ENCODE assay signal across 14 cellular contexts in genomic region chr1:176515310-176515709, GRCh38. TPM values are rescaled to one million over a fixed set of nuclear protein-coding genes. Genes with fewer than 3 reads are reported as not detected.
DNase-seq lines count a peak whose midpoint lies in the region; ATAC-seq and TF ChIP-seq lines count a peak whose summit lies in the region.
"Had no signal": no experiment of that assay in that cellular context is flagged by ENCODE, and none has a peak within 500 bp of the region (broad histone marks: within the 10 kb centered on the region; RNA-seq: fewer than 3 reads in every experiment).

No MANE protein-coding gene starts in this region.

- no peaks in the 10 kb centered on the region for H3K27me3 ChIP-seq in mesendoderm (ENCODE audit: insufficient read depth, low read length, poor library complexity)
- H3K27me3 ChIP-seq: upper lobe of right lung had no signal

- H2BK120ac ChIP-seq in mesendoderm (ENCODE audit: low read depth, low read length): no peak overlapping the region

- H3K4me1 Mint-ChIP-seq in activated CD4-positive, alpha-beta T cell treated with anti-CD3 and anti-CD28 coated beads, Interleukin-2, amount 10 ng/mL, durations not matched to agents 24 days and 14 days: no peaks in the 10 kb centered on the region
- H3K4me1 Mint-ChIP-seq: natural killer cell had no signal

- H3K36me3 Mint-ChIP-seq in activated CD4-positive, alpha-beta T cell treated with anti-CD3 and anti-CD28 coated beads, Interleukin-2, amount 10 ng/mL, durations not matched to agents 24 days and 14 days (ENCODE audit: low read depth): no peaks in the 10 kb centered on the region
- H3K36me3 Mint-ChIP-seq: natural killer cell had no signal

- no peaks in the 10 kb centered on the region for H3K36me3 ChIP-seq in mesendoderm (ENCODE audit: control insufficient read depth, insufficient read depth, low read length)
- H3K36me3 ChIP-seq: upper lobe of right lung had no signal

- no peak overlapping the region for H3K27ac Mint-ChIP-seq in activated CD4-positive, alpha-beta T cell treated with anti-CD3 and anti-CD28 coated beads, Interleukin-2, amount 10 ng/mL, durations not matched to agents 24 days and 14 days
- H3K27ac Mint-ChIP-seq: natural killer cell had no signal

- no CpG with 5 or more reads among the region's 3 CpGs for WGBS in mesendoderm (ENCODE audit: extremely low coverage, insufficient coverage, low lambda C conversion rate)

- H3K27me3 Mint-ChIP-seq in activated CD4-positive, alpha-beta T cell treated with anti-CD3 and anti-CD28 coated beads, Interleukin-2, amount 10 ng/mL, durations not matched to agents 24 days and 14 days: no peaks in the 10 kb centered on the region

- no peak overlapping the region for H3K4ac ChIP-seq in mesendoderm (ENCODE audit: low read depth, low read length)

- no peak for TF ChIP-seq CTCF in astrocyte of the cerebellum (IDR thresholded peaks at IDR 0.05; ENCODE audit: low read depth, low read length, missing control alignments)

- H4K5ac ChIP-seq in mesendoderm (ENCODE audit: low read length): no peak overlapping the region

- no peak overlapping the region for H3K27ac ChIP-seq in mesendoderm (ENCODE audit: low read depth, low read length)
- H3K27ac ChIP-seq: upper lobe of right lung had no signal

- H3K4me1 ChIP-seq in mesendoderm (ENCODE audit: control insufficient read depth, low read depth, low read length): no peaks in the 10 kb centered on the region
- H3K4me1 ChIP-seq: upper lobe of right lung had no signal

- no peaks in the 10 kb centered on the region for H3K79me1 ChIP-seq in mesendoderm (ENCODE audit: low read length)

- no peak overlapping the region for H2BK15ac ChIP-seq in mesendoderm (replicated peaks; ENCODE audit: low read depth)

- H4K8ac ChIP-seq in mesendoderm (ENCODE audit: low read depth, low read length): no peak overlapping the region

- no peak overlapping the region for H2AK5ac ChIP-seq in mesendoderm (ENCODE audit: low read length)

- no peak overlapping the region for H2BK5ac ChIP-seq in mesendoderm (ENCODE audit: low read length)

- H3K4me2 ChIP-seq in mesendoderm (ENCODE audit: low read length): no peak overlapping the region

- H3K9ac ChIP-seq in mesendoderm (ENCODE audit: low read length): no peak overlapping the region

- no peak overlapping the region for H3K23ac ChIP-seq in mesendoderm (ENCODE audit: low read length)

- no peak overlapping the region for H3K56ac ChIP-seq in mesendoderm (ENCODE audit: low read length)

- H3K4me3 ChIP-seq in astrocyte of the cerebellum (ENCODE audit: low read depth, low read length) (no peak overlapping the region), mesendoderm (ENCODE audit: low read length) (no peak overlapping the region)
- H3K4me3 ChIP-seq: upper lobe of right lung had no signal

- H3K4me3 Mint-ChIP-seq in activated CD4-positive, alpha-beta T cell treated with anti-CD3 and anti-CD28 coated beads, Interleukin-2, amount 10 ng/mL, durations not matched to agents 24 days and 14 days: no peak overlapping the region
- H3K4me3 Mint-ChIP-seq: natural killer cell had no signal

- no peak for ATAC-seq in HG02798 (IDR thresholded peaks at IDR 0.05; ENCODE audit: poor library complexity, unreplicated experiment)
- ATAC-seq: natural killer cell, upper lobe of right lung had no signal

- intact Hi-C loops in activated CD4-positive, alpha-beta T cell treated with anti-CD3 and anti-CD28 coated beads, Interleukin-2, amount 10 ng/mL, durations not matched to agents 24 days and 14 days (cut with micrococcal nuclease): no loop called here

- DNase-seq in EH (ENCODE audit: low read depth) (peak; percentile 49), NCI-H1105 treated with DMSO at 0.1 percent for 48 hours (lab: John Stamatoyannopoulos, UW) (peak; percentile 34), astrocyte of the cerebellum (ENCODE audit: low read depth) (peak; percentile 53), mesendoderm (peak; percentile 37), DMS79 (lab: John Stamatoyannopoulos, UW) (no peak), NCI-H774 (lab: John Stamatoyannopoulos, UW) (no peak)
- DNase-seq in activated CD4-positive, alpha-beta T cell treated with anti-CD3 and anti-CD28 coated beads, Interleukin-2, amount 10 ng/mL, durations not matched to agents 24 days and 14 days: no peak
- DNase-seq: activated CD4-positive, alpha-beta T cell treated with anti-CD3 and anti-CD28 coated beads, Interleukin-2, amount 50 U/mL, for 48 hours; glutamatergic neuron; Karpas-422; natural killer cell; Right ventricle myocardium superior; upper lobe of right lung had no signal

- no peaks in the 10 kb centered on the region for H3K79me2 ChIP-seq in mesendoderm (ENCODE audit: control insufficient read depth, insufficient read depth, low read length)

- in situ Hi-C loops in astrocyte of the cerebellum (cut with HindIII; ENCODE audit: low sequenced_read_pairs): no loop called here

- H3K18ac ChIP-seq in mesendoderm (ENCODE audit: low read length): no peak overlapping the region

- no peaks in the 10 kb centered on the region for H3K9me3 Mint-ChIP-seq in activated CD4-positive, alpha-beta T cell treated with anti-CD3 and anti-CD28 coated beads, Interleukin-2, amount 10 ng/mL, durations not matched to agents 24 days and 14 days

RNA-seq across cellular contexts. Expression of gene PAPPA2, which starts 52.3 kb away (rescaled TPM):
- polyA plus RNA-seq in mesendoderm (2013, experiment 1 of 2): 0.49 TPM
- polyA plus RNA-seq in mesendoderm (2013, experiment 2 of 2): 0.59 TPM
- 0.02 TPM in 1 of 2 replicates, not detected in the other for total RNA-seq in activated CD4-positive, alpha-beta T cell treated with anti-CD3 and anti-CD28 coated beads, Interleukin-2, amount 10 ng/mL, durations not matched to agents 24 days and 14 days

Comparison
In these comparisons a context has a peak if more than half of its experiments do, and no peak if none do; other contexts are left out.
1. DNase-seq: peak in EH (single experiment), NCI-H1105 treated with DMSO at 0.1 percent for 48 hours (single experiment), astrocyte of the cerebellum (single experiment) and mesendoderm (single experiment); none in DMS79 (single experiment), NCI-H774 (single experiment) and activated CD4-positive, alpha-beta T cell treated with anti-CD3 and anti-CD28 coated beads, Interleukin-2, amount 10 ng/mL, durations not matched to agents 24 days and 14 days (single experiment).